In genomic region chr9:2621678-2622360, GRCh38 we compare ENCODE assay signal across 8 cellular contexts. TPM values are rescaled to one million over a fixed set of nuclear protein-coding genes. Genes with fewer than 3 reads are reported as not detected.
DNase-seq lines count a peak whose midpoint lies in the region; ATAC-seq and TF ChIP-seq lines count a peak whose summit lies in the region.

Gene VLDLR (plus strand): TSS chr9:2621787. CDS start chr9:2622190, 403 bp downstream.

- no peaks in the 10 kb centered on the region for H3K9me3 ChIP-seq in Caco-2

- peak within 1 kb of the TSS; percentile 89 for H3K4me3 Mint-ChIP-seq in Caco-2 (ENCODE audit: unreplicated experiment)

- H3K4me1 Mint-ChIP-seq in Caco-2 (ENCODE audit: low read depth, unreplicated experiment): no peaks in the 10 kb centered on the region

- H3K9me3 Mint-ChIP-seq in Caco-2 (ENCODE audit: unreplicated experiment): no peaks in the 10 kb centered on the region

- H3K27ac Mint-ChIP-seq in Caco-2 (ENCODE audit: unreplicated experiment): peak within 1 kb of the TSS; percentile 96

- peaks cover 19% of the 10 kb centered on the region for H3K4me1 ChIP-seq in Caco-2

- CTCF ChIA-PET in Caco-2 (lab: Charles Lee): no interaction called here

- no peaks in the 10 kb centered on the region for H3K27me3 ChIP-seq in Caco-2 (replicated peaks; ENCODE audit: control insufficient read depth, insufficient read depth, low read length)
- no peaks in the 10 kb centered on the region for H3K27me3 ChIP-seq in kidney epithelial cell (ENCODE audit: control insufficient read depth, insufficient read depth, low read length)

- ATAC-seq in GM19463 (IDR thresholded peaks at IDR 0.05; ENCODE audit: unreplicated experiment): peak; percentile 34

- H3K27me3 Mint-ChIP-seq in Caco-2 (ENCODE audit: insufficient read depth, unreplicated experiment): no peaks in the 10 kb centered on the region

- no TSS peak for BruUV-seq in Caco-2 (replicated peaks; lab: Mats Ljungman, UMichigan)

- H3K36me3 ChIP-seq in Caco-2 (ENCODE audit: control insufficient read depth, insufficient read depth, low read length) (no peaks in the 10 kb centered on the region), kidney epithelial cell (ENCODE audit: control insufficient read depth, insufficient read depth, low read length) (no peaks in the 10 kb centered on the region)

- H3K4me3 ChIP-seq in Caco-2 (ENCODE audit: low read depth, low read length) (peak within 1 kb of the TSS; percentile 77), kidney epithelial cell (ENCODE audit: low read depth, low read length) (peak within 1 kb of the TSS; percentile 80)

- peaks cover 18% of the 10 kb centered on the region for H3K36me3 Mint-ChIP-seq in Caco-2 (ENCODE audit: insufficient read depth, unreplicated experiment)

- intact Hi-C loops in Caco-2 (cut with micrococcal nuclease; ENCODE audit: unreplicated experiment): loop anchor here (5.0 to 10.0 kb wide), 4 partner anchors 155 to 377 kb away; no protein-coding TSS in a partner anchor

- DNase-seq in Caco-2 (peak; percentile 13 to 45), HT-29 (ENCODE audit: low spot score) (peak; percentile 15), SW480 (ENCODE audit: low spot score) (peak; percentile 33), cerebellar cortex (ENCODE audit: low spot score) (peak; percentile 37), kidney epithelial cell (ENCODE audit: low read depth) (no peak), superior temporal gyrus (ENCODE audit: extremely low spot score) (no peak)
- DNase-seq in stimulated activated CD4-positive, alpha-beta T cell treated with anti-CD3 and anti-CD28 coated beads, Interleukin-12 subunit alpha, Interleukin-12 subunit beta, amount 100 ng/mL, for 48 hours (ENCODE audit: low read depth in 2 of 3, low spot score in 1 of 3): peak in 2 of 3 donors; percentile 21 to 29

- no peak for TF ChIP-seq CTCF in Caco-2 (IDR thresholded peaks at IDR 0.05; ENCODE audit: insufficient read depth in 1 of 2, low read depth in 1 of 2, low read length in 1 of 2, severe bottlenecking in 1 of 2, unreplicated experiment in 1 of 2)
- no peak for TF ChIP-seq CTCF in kidney epithelial cell (IDR thresholded peaks at IDR 0.05; ENCODE audit: insufficient read depth, low read length, poor library complexity, severe bottlenecking)

- POLR2A ChIA-PET in Caco-2 (lab: Charles Lee): interaction anchor here (1.0 kb wide), 1 partner anchor 11 kb away, joined by 3 read pairs; no protein-coding TSS in a partner anchor

RNA-seq across cellular contexts. Expression of gene VLDLR, which starts in this region (rescaled TPM):
- 35.7 and 42.3 TPM in 2 replicates for total RNA-seq in Caco-2 (2022)
- 1.7 and 2.0 TPM in 2 replicates for total RNA-seq in HT-29 (2014; rRNA removed; shearing (Covaris generic))
- 28.5 and 31.3 TPM in 2 replicates for total RNA-seq in kidney epithelial cell

Comparison
In these comparisons a context has a peak if more than half of its experiments do, and no peak if none do; other contexts are left out.
1. DNase-seq: peak in Caco-2 (2 of 2), HT-29 (single experiment), SW480 (single experiment), cerebellar cortex (single experiment) and stimulated activated CD4-positive, alpha-beta T cell treated with anti-CD3 and anti-CD28 coated beads, Interleukin-12 subunit alpha, Interleukin-12 subunit beta, amount 100 ng/mL, for 48 hours (2 of 3); none in kidney epithelial cell (single experiment) and superior temporal gyrus (single experiment).